ENCODE assay signal across 1 cellular context in the genomic region with DNA sequence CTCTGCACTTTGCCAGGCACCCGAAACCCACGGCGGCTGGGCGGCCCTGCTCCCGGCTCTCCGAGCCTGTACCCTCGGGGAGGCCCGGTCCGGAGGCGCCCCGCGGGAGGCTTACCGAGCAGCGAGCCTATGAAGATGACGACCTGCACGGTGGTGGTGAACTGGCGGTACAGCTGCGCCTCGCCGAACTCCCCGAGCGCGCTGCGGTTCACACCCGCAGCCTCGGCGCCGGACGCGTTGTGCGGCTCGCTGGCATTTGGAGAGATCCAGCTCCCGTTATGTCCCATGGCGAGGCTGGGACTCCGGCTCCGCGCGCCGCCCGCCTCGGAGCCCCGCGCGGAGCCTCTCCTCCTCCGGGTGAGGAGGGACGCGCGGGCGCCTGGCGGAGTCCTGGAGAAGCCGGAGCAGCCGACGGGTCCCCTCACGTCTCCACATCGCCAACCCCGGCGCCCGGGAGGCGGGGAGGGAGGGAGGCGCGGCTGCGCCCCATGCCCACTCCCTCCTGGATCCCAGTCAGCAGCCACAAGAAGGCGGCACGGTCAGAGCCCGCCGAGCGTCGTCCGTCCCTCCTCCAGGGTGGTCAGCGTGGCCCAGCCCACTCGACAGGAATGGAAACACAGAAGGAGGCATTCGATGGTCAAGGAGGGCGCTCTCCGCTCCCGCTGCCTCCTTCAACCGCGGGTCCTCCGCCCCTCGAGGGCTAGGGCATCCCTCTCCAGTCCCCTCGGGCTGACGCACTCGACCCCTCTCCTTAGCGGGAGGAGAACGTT.
TF ChIP-seq lines count a peak whose summit lies in the region.

A gene with protein sequence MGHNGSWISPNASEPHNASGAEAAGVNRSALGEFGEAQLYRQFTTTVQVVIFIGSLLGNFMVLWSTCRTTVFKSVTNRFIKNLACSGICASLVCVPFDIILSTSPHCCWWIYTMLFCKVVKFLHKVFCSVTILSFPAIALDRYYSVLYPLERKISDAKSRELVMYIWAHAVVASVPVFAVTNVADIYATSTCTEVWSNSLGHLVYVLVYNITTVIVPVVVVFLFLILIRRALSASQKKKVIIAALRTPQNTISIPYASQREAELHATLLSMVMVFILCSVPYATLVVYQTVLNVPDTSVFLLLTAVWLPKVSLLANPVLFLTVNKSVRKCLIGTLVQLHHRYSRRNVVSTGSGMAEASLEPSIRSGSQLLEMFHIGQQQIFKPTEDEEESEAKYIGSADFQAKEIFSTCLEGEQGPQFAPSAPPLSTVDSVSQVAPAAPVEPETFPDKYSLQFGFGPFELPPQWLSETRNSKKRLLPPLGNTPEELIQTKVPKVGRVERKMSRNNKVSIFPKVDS (minus strand): TSS at position 527 of the 770 bp plus-strand sequence. CDS start 240 bp downstream, at position 287.

TF ChIP-seq in H1, 55 proteins besides CTCF, POLR2A, EP300 and RAD21:
- no peak for TF ChIP-seq KDM1A (IDR thresholded peaks at IDR 0.05; ENCODE audit: borderline replicate concordance, low read length)
- TF ChIP-seq SIRT6 (IDR thresholded peaks at IDR 0.05; ENCODE audit: low read length): no peak
- TF ChIP-seq MAFK (IDR thresholded peaks at IDR 0.05; ENCODE audit: low read depth, low read length): no peak
- no peak for TF ChIP-seq CEBPB (IDR thresholded peaks at IDR 0.05; ENCODE audit: low read depth, low read length)
- TF ChIP-seq KDM4A (IDR thresholded peaks at IDR 0.05; ENCODE audit: low read depth, low read length, severe bottlenecking): no peak
- no peak; the same call in 1 of the 2 replicates for TF ChIP-seq RBBP5 (IDR thresholded peaks at IDR 0.05; ENCODE audit: borderline replicate concordance, low read depth, low read length)
- TF ChIP-seq KDM5A (IDR thresholded peaks at IDR 0.05; ENCODE audit: low read length): no peak
- no peak for TF ChIP-seq RFX5 (IDR thresholded peaks at IDR 0.05; ENCODE audit: borderline replicate concordance, low read depth, low read length)
- no peak for TF ChIP-seq TEAD4 (IDR thresholded peaks at IDR 0.05; ENCODE audit: low read depth, low read length)
- TF ChIP-seq JUND (IDR thresholded peaks at IDR 0.05; ENCODE audit: low read length): no peak
- 0 out of 2 replicates have a peak, but pooled peaks have one; percentile 9 for TF ChIP-seq PHF8 (conservative IDR thresholded peaks at IDR 0.05; ENCODE audit: low read depth, low read length)
- TF ChIP-seq BRCA1 (IDR thresholded peaks at IDR 0.05; ENCODE audit: low read depth, low read length): no peak
- TF ChIP-seq EZH2 (IDR thresholded peaks at IDR 0.05; ENCODE audit: low read depth, low read length, severe bottlenecking): no peak
- 0 out of 2 replicates have a peak, but pooled peaks have one; percentile 43 for TF ChIP-seq CREB1 (IDR thresholded peaks at IDR 0.05)
- no peak for TF ChIP-seq CTBP2 (IDR thresholded peaks at IDR 0.05; ENCODE audit: borderline replicate concordance, insufficient read depth, insufficient read length, low read length)
- TF ChIP-seq, protein P1, sequence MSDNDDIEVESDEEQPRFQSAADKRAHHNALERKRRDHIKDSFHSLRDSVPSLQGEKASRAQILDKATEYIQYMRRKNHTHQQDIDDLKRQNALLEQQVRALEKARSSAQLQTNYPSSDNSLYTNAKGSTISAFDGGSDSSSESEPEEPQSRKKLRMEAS (IDR thresholded peaks at IDR 0.05): 0 out of 2 replicates have a peak, but pooled peaks have one; percentile 25
- 0 out of 4 replicates have a peak, but pooled peaks of 1 of the 2 experiments have one; percentile 28 for TF ChIP-seq HDAC2 (IDR thresholded peaks at IDR 0.05; ENCODE audit: borderline replicate concordance in 1 of 2, low read depth in 2 of 2, low read length in 2 of 2)
- TF ChIP-seq SP1 (IDR thresholded peaks at IDR 0.05; ENCODE audit: low read depth, low read length): no peak
- no peak for TF ChIP-seq SRF (IDR thresholded peaks at IDR 0.05; ENCODE audit: low read depth, low read length)
- TF ChIP-seq SAP30 (IDR thresholded peaks at IDR 0.05; ENCODE audit: insufficient read depth, insufficient replicate concordance, low read length): no peak
- TF ChIP-seq NRF1 (IDR thresholded peaks at IDR 0.05; ENCODE audit: low read depth, low read length): no peak
- peak; percentile 45 for TF ChIP-seq POLR2AphosphoS5 (IDR thresholded peaks at IDR 0.05; ENCODE audit: low read depth, low read length)
- TF ChIP-seq GABPA (IDR thresholded peaks at IDR 0.05; ENCODE audit: borderline replicate concordance, insufficient read depth, low read length): 0 out of 2 replicates have a peak, but pooled peaks have one; percentile 52
- TF ChIP-seq, protein P2, sequence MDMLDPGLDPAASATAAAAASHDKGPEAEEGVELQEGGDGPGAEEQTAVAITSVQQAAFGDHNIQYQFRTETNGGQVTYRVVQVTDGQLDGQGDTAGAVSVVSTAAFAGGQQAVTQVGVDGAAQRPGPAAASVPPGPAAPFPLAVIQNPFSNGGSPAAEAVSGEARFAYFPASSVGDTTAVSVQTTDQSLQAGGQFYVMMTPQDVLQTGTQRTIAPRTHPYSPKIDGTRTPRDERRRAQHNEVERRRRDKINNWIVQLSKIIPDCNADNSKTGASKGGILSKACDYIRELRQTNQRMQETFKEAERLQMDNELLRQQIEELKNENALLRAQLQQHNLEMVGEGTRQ (IDR thresholded peaks at IDR 0.05; ENCODE audit: low read length): no peak
- TF ChIP-seq JUN (IDR thresholded peaks at IDR 0.05; ENCODE audit: low read depth, low read length): no peak
- TF ChIP-seq, protein P3, sequence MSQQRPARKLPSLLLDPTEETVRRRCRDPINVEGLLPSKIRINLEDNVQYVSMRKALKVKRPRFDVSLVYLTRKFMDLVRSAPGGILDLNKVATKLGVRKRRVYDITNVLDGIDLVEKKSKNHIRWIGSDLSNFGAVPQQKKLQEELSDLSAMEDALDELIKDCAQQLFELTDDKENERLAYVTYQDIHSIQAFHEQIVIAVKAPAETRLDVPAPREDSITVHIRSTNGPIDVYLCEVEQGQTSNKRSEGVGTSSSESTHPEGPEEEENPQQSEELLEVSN (IDR thresholded peaks at IDR 0.05): peak; percentile 15
- TF ChIP-seq SUZ12 (IDR thresholded peaks at IDR 0.05; ENCODE audit: low read length): no peak; the same call in 1 of the 2 replicates
- TF ChIP-seq TAF7 (optimal IDR thresholded peaks at IDR 0.05; ENCODE audit: borderline replicate concordance, low read depth, low read length): peak; percentile 26
- no peak for TF ChIP-seq ZNF274 (IDR thresholded peaks at IDR 0.05; ENCODE audit: borderline replicate concordance, extremely low read depth, low read length)
- TF ChIP-seq SP2 (IDR thresholded peaks at IDR 0.05; ENCODE audit: low read length): no peak
- no peak for TF ChIP-seq GTF2F1 (IDR thresholded peaks at IDR 0.05; ENCODE audit: borderline replicate concordance, low read depth, low read length)
- TF ChIP-seq TCF12 (IDR thresholded peaks at IDR 0.05; ENCODE audit: low read depth, low read length): no peak
- no peak for TF ChIP-seq CBX5 (IDR thresholded peaks at IDR 0.05; ENCODE audit: low read depth, low read length)
- TF ChIP-seq RNF2 (IDR thresholded peaks at IDR 0.05; ENCODE audit: borderline replicate concordance, low read depth, low read length, missing control alignments, poor library complexity, severe bottlenecking): no peak
